1 cellular context compared by ENCODE assay signal in the genomic region with DNA sequence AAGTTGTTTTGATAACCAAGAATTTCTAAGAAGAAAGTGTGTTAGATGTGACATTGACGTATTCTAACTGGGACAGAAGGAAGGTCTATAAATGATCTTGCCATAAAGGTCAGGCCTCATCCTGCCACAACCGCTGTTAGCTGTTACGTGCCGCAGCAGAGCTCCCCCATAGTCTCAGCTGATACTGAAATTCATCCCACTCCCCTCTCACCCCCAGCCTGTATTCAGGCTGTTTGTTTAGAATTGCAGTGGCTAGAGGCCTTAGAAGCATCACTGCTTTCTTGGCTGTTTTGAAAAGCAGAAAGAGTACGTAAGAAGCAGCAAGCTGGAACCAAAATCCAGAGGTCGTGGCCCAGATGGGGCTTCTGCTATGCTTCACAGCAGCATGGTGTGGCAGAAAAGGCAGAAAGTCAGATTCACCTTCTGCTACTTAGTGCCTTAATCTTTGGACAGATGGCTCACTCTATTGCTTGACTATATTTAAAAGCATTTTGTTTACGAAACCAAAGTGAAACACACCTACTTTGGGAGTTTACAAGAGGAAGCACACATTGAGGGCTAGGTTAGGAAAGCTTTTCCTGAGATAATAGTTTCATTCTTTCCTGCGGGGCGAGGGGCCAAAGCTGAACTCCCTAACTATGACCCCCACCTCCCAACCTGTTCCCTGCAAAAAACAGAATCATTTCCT.
TF ChIP-seq lines count a peak whose summit lies in the region.

No MANE protein-coding gene starts in this region.

TF ChIP-seq in HepG2, 621 proteins besides CTCF, POLR2A, EP300 and RAD21:
- TF ChIP-seq SNAPC2 (CRISPR knock-in tag; IDR thresholded peaks at IDR 0.05): no peak
- no peak for TF ChIP-seq ZNF549 (CRISPR knock-in tag; IDR thresholded peaks at IDR 0.05)
- TF ChIP-seq TEAD3 (CRISPR knock-in tag; optimal IDR thresholded peaks at IDR 0.05; ENCODE audit: borderline replicate concordance): no peak
- no peak for TF ChIP-seq ZNF7 (CRISPR knock-in tag; IDR thresholded peaks at IDR 0.05)
- no peak for TF ChIP-seq ZNF792 (CRISPR knock-in tag; IDR thresholded peaks at IDR 0.05)
- TF ChIP-seq, protein P1, sequence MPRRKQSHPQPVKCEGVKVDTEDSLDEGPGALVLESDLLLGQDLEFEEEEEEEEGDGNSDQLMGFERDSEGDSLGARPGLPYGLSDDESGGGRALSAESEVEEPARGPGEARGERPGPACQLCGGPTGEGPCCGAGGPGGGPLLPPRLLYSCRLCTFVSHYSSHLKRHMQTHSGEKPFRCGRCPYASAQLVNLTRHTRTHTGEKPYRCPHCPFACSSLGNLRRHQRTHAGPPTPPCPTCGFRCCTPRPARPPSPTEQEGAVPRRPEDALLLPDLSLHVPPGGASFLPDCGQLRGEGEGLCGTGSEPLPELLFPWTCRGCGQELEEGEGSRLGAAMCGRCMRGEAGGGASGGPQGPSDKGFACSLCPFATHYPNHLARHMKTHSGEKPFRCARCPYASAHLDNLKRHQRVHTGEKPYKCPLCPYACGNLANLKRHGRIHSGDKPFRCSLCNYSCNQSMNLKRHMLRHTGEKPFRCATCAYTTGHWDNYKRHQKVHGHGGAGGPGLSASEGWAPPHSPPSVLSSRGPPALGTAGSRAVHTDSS (CRISPR knock-in tag; conservative IDR thresholded peaks at IDR 0.05): no peak
- no peak for TF ChIP-seq JUN (CRISPR knock-in tag; IDR thresholded peaks at IDR 0.05)
- no peak for TF ChIP-seq ZNF367 (CRISPR knock-in tag; IDR thresholded peaks at IDR 0.05; ENCODE audit: borderline replicate concordance)
- TF ChIP-seq, protein P2, sequence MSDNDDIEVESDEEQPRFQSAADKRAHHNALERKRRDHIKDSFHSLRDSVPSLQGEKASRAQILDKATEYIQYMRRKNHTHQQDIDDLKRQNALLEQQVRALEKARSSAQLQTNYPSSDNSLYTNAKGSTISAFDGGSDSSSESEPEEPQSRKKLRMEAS (IDR thresholded peaks at IDR 0.05): no peak
TF ChIP-seq in HepG2: peak in this region for 0.
